In the genomic region with DNA sequence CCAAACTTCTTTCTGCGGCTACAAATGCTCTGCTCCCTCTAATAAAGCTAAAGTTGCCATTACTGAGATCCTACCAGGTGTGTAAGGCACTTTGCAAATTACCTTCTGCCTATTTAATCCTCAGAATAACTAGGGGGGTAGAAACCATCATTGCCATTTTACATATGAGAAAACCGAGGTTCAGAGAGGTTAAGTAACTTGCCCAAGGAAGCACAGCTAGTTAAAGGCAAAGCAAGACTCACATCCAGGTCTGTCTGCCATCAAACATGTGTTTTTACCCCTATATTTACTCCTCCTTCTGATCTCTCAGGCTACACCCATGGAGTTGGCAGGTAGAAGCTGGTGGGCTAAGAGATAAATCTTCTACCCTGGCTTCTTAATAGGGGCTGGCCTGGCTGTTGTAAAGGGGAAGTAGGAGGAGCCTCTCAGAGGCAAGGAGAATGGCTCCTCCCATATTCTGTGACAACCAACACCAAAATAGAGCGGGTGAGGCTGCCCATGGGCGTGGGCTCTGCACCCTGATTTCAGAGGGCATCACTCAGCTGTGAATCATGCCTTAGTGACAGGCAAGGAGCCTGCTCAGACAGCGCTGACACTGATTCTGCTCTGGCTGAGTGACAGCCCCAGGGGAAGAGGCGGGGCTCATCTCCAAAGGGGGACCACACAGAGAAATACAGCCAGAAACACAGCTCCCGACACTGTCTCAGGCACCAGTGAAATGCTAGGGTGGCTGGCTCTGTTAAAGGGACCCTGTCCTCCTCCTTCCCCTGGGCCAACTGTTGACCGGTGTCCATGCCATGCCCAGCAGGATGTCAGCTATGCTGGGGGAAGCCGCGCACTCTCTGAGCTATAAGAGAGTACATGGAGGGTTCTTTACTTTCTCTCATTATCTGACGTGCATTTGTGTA, we compare ENCODE assay signal across 8 cellular contexts.
DNase-seq lines count a peak whose midpoint lies in the region; ATAC-seq and TF ChIP-seq lines count a peak whose summit lies in the region.

No MANE protein-coding gene starts in this region.

- TF ChIP-seq CTCF in activated B cell treated with CpG ODN at 0.5 μM for 24 hours (IDR thresholded peaks at IDR 0.05): no peak

- H3K4me3 Mint-ChIP-seq in activated B cell treated with CpG ODN at 0.5 μM for 24 hours (peak overlapping the region; percentile 55), memory B cell (peak overlapping the region; percentile 40)
- peak overlapping the region; percentile 21 for H3K4me3 Mint-ChIP-seq in central memory CD8-positive, alpha-beta T cell

- H3K36me3 Mint-ChIP-seq in activated B cell treated with CpG ODN at 0.5 μM for 24 hours (ENCODE audit: low read depth) (peaks cover 3% of the 10 kb centered on the region), memory B cell (no peaks in the 10 kb centered on the region)
- peaks cover 1% of the 10 kb centered on the region for H3K36me3 Mint-ChIP-seq in central memory CD8-positive, alpha-beta T cell (ENCODE audit: insufficient read depth)

- peak overlapping the region; percentile 32 for H3K4me3 ChIP-seq in Jurkat, Clone E6-1 (ENCODE audit: low read length)

- no peaks in the 10 kb centered on the region for H3K9me3 Mint-ChIP-seq in activated B cell treated with CpG ODN at 0.5 μM for 24 hours
- H3K9me3 Mint-ChIP-seq in central memory CD8-positive, alpha-beta T cell: no peaks in the 10 kb centered on the region
- no peaks in the 10 kb centered on the region for H3K9me3 Mint-ChIP-seq in memory B cell

- DNase-seq in COR-L47 (lab: John Stamatoyannopoulos, UW) (peak; percentile 6), activated B cell treated with CpG ODN at 0.5 μM for 24 hours (peak; percentile 63), memory B cell (ENCODE audit: low spot score in 2 of 2) (peak; percentile 65 to 69), NCI-H2196 treated with DMSO at 0.1 percent for 48 hours (lab: John Stamatoyannopoulos, UW; ENCODE audit: unreplicated experiment) (no peak)
- peak; percentile 80 for DNase-seq in Jurkat, Clone E6-1 (ENCODE audit: low read depth, low spot score)
- DNase-seq in central memory CD8-positive, alpha-beta T cell (ENCODE audit: low spot score in 2 of 2): peak; percentile 33 to 50
- peak; percentile 62 to 70 for DNase-seq in stimulated activated CD8-positive, alpha-beta memory T cell treated with anti-CD3 and anti-CD28 coated beads, Interleukin-15, amount 100 ng/mL, for 48 hours (ENCODE audit: low read depth in 2 of 2)

- CTCF ChIA-PET in activated B cell treated with CpG ODN at 0.5 μM for 24 hours (lab: Charles Lee): interaction anchor here (0.6 to 3.3 kb wide), 6 partner anchors 11 to 108 kb away, joined by 3 to 24 read pairs (median 5); no protein-coding TSS in a partner anchor

- intact Hi-C loops in activated B cell treated with CpG ODN at 0.5 μM for 24 hours (cut with micrococcal nuclease): loop anchor here (1.0 to 5.0 kb wide), 7 partner anchors 9 to 994 kb away; a partner anchor contains a TSS

- POLR2A ChIA-PET in activated B cell treated with CpG ODN at 0.5 μM for 24 hours (lab: Charles Lee): interaction anchor here (0.8 to 6.0 kb wide), 10 partner anchors 9 to 198 kb away, joined by 3 to 80 read pairs (median 4); a partner anchor contains a TSS

- ATAC-seq in GM21576 (IDR thresholded peaks at IDR 0.05; ENCODE audit: unreplicated experiment) (peak; percentile 91), activated B cell treated with CpG ODN at 0.5 μM for 24 hours (ENCODE audit: low read depth) (peak; percentile 98), memory B cell (ENCODE audit: low read depth) (peak; percentile 97)
- peak; percentile 88 for ATAC-seq in central memory CD8-positive, alpha-beta T cell (replicated peaks; ENCODE audit: extremely low read depth, poor library complexity, severe bottlenecking)

- H3K27me3 Mint-ChIP-seq in activated B cell treated with CpG ODN at 0.5 μM for 24 hours (no peaks in the 10 kb centered on the region), memory B cell (no peaks in the 10 kb centered on the region)
- peaks cover 17% of the 10 kb centered on the region for H3K27me3 Mint-ChIP-seq in central memory CD8-positive, alpha-beta T cell

- H3K27ac Mint-ChIP-seq in activated B cell treated with CpG ODN at 0.5 μM for 24 hours (peak overlapping the region; percentile 71), memory B cell (peak overlapping the region; percentile 69)
- no peak overlapping the region for H3K27ac Mint-ChIP-seq in central memory CD8-positive, alpha-beta T cell (ENCODE audit: low read depth)

- H3K4me1 Mint-ChIP-seq in activated B cell treated with CpG ODN at 0.5 μM for 24 hours (peaks cover 55% of the 10 kb centered on the region), memory B cell (peaks cover 16% of the 10 kb centered on the region)
- H3K4me1 Mint-ChIP-seq in central memory CD8-positive, alpha-beta T cell: peaks cover 51% of the 10 kb centered on the region
